In the genomic region with DNA sequence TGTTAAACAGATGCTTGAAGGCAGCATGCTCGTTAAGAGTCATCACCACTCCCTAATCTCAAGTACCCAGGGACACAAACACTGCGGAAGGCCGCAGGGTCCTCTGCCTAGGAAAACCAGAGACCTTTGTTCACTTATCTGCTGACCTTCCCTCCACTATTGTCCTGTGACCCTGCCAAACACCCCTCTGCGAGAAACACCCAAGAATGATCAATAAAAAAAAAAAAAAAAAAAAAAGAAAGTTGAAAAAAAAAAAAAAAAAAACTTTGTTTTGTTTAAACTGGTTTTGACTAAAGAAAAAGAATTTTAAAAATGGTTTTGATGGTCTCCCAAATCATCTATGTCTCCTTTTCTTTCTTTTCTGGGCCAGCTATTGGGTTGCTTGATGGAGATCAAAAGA, we compare ENCODE assay signal across 11 cellular contexts. TPM values are rescaled to one million over a fixed set of nuclear protein-coding genes. Genes with fewer than 3 reads are reported as not detected.
"Had no signal": no experiment of that assay in that cellular context is flagged by ENCODE, and none has a peak within 500 bp of the region (broad histone marks: within the 10 kb centered on the region; RNA-seq: fewer than 3 reads in every experiment).

No MANE protein-coding gene starts in this region.

RNA-seq across cellular contexts. Expression of gene ADIPOQ, which starts 32.3 kb away (rescaled TPM):
- total RNA-seq: activated naive CD4-positive, alpha-beta T cell treated with anti-CD3 and anti-CD28 coated beads for 36 hours; activated naive CD4-positive, alpha-beta T cell treated with anti-CD3 and anti-CD28 coated beads, Interleukin-2, amount 50 U/mL, for 72 hours; activated naive CD8-positive, alpha-beta T cell treated with anti-CD3 and anti-CD28 coated beads for 36 hours; activated naive CD8-positive, alpha-beta T cell treated with anti-CD3 and anti-CD28 coated beads, Interleukin-2, amount 10 ng/mL, durations not matched to agents 7 days and 5 days; activated T-cell treated with anti-CD3 and anti-CD28 coated beads, Interleukin-2, amount 50 U/mL, for 4 hours; activated T-helper 1 cell treated with anti-CD3 and anti-CD28 coated beads, Interleukin-12 subunit alpha, Interleukin-12 subunit beta, Interleukin-2, Interleukin-4 antibody, amounts not matched to agents 30 ng/mL and 10 ng/mL and 1 ng/mL, durations not matched to agents 14 hours and 24 hours and 36 hours; activated T-helper 17 cell treated with anti-CD3 and anti-CD28 coated beads, Interleukin-2, amount 50 U/mL, for 72 hours; activated T-helper 2 cell treated with anti-CD3 and anti-CD28 coated beads, Interferon-gamma antibody, Interleukin-2, Interleukin-4, amounts not matched to agents 10 μg/mL and 5 μg/mL and 100 μg/mL, durations not matched to agents 14 hours and 24 hours and 36 hours; astrocyte; bronchial epithelial cell; cardiac muscle cell had no signal
- polyA plus RNA-seq: cardiac muscle cell had no signal
